9 cellular contexts compared by ENCODE assay signal in the genomic region with DNA sequence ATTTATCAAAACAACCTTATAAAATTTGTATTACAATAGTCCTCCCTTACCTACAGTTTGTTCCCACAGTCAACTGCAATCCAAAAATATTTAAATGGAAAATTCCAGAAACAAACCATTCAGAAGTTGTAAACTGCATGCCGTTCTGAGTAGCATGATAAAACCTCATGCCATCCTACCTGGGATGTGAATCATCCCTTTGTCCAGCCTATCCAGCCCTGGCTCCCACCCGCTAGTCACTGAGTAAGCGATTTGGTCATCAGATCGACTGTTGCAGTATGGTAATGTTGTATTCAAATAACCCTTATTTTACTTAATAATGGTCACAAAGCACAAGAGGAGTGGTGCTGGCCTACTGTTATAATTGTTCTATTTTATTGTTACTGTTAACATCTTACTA.
A peak's percentile ranks its signal among the peaks of the same experiment; 100 is the strongest.
DNase-seq lines count a peak whose midpoint lies in the region; ATAC-seq and TF ChIP-seq lines count a peak whose summit lies in the region.
"Had no signal": no experiment of that assay in that cellular context is flagged by ENCODE, and none has a peak within 500 bp of the region (broad histone marks: within the 10 kb centered on the region; RNA-seq: fewer than 3 reads in every experiment).

No MANE protein-coding gene starts in this region.

- H3K36me3 ChIP-seq in IMR-90 (ENCODE audit: control insufficient read depth, insufficient read depth, low read length) (no peaks in the 10 kb centered on the region), body of pancreas (replicated peaks in 1 of 2; ENCODE audit: insufficient read depth in 1 of 2, low read depth in 2 of 2) (no peaks in the 10 kb centered on the region)

- in situ Hi-C loops in ACHN (cut with HindIII; ENCODE audit: low pct_ligation_motif_present, low pct_unique_long_range_greater_than_20kb, low sequenced_read_pairs): no loop called here
- in situ Hi-C loops in IMR-90 (cut with MboI; ENCODE audit: low sequenced_read_pairs): no loop called here

- H3K23ac ChIP-seq in IMR-90 (ENCODE audit: low read depth, low read length): no peak overlapping the region

- no peak overlapping the region for H4K5ac ChIP-seq in IMR-90 (ENCODE audit: low read depth, low read length)

- no peak overlapping the region for H2BK120ac ChIP-seq in IMR-90 (ENCODE audit: low read depth, low read length)

- H2BK15ac ChIP-seq in IMR-90 (ENCODE audit: low read depth, low read length): no peak overlapping the region

- H3K4me2 ChIP-seq in IMR-90 (ENCODE audit: low read depth, low read length): no peak overlapping the region

- peak; percentile 56 for DNase-seq in ACHN
- peak; percentile 36 for DNase-seq in IMR-90
- DNase-seq in body of pancreas: no peak
- peak; percentile 74 for DNase-seq in kidney glomerular epithelial cell (lab: John Stamatoyannopoulos, UW)
- no peak for DNase-seq in coronary artery (ENCODE audit: low spot score)
- DNase-seq in midbrain (lab: John Stamatoyannopoulos, UW): no peak
- no peak for DNase-seq in NCI-H1436 treated with DMSO at 0.1 percent for 48 hours (lab: John Stamatoyannopoulos, UW)

- POLR2A ChIA-PET in IMR-90 (lab: Charles Lee; ENCODE audit: unreplicated experiment): no interaction called here

- CTCF ChIA-PET in IMR-90 (lab: Yijun Ruan, JAX): no interaction called here

- no peak overlapping the region for H4K8ac ChIP-seq in IMR-90 (ENCODE audit: low read depth in 2 of 2, low read length in 2 of 2)

- no TSS peak for BruUV-seq in IMR-90 (replicated peaks; lab: Mats Ljungman, UMichigan)

- H3K56ac ChIP-seq in IMR-90 (ENCODE audit: extremely low read depth, insufficient read depth, low read length): no peak overlapping the region

- TF ChIP-seq CTCF in IMR-90 (conservative IDR thresholded peaks at IDR 0.05; ENCODE audit: low read depth, low read length) (no peak), body of pancreas (IDR thresholded peaks at IDR 0.05) (no peak), coronary artery (IDR thresholded peaks at IDR 0.05) (no peak)

- H3K27me3 ChIP-seq in IMR-90 (ENCODE audit: control insufficient read depth, insufficient read depth, low read length): no peaks in the 10 kb centered on the region
- H3K27me3 ChIP-seq in body of pancreas: no peaks in the 10 kb centered on the region

- H3K9me3 ChIP-seq in IMR-90 (ENCODE audit: control insufficient read depth, insufficient read depth, low read length): no peaks in the 10 kb centered on the region
- H3K9me3 ChIP-seq in body of pancreas: no peaks in the 10 kb centered on the region

- H2AK5ac ChIP-seq in IMR-90 (ENCODE audit: low read depth, low read length): no peak overlapping the region

- no peaks in the 10 kb centered on the region for H4K20me1 ChIP-seq in IMR-90 (ENCODE audit: insufficient read depth, low read length)

- no peak overlapping the region for H2AK9ac ChIP-seq in IMR-90 (replicated peaks; ENCODE audit: low read depth, low read length, poor library complexity)

- H2AFZ ChIP-seq in IMR-90 (replicated peaks; ENCODE audit: low read length, poor library complexity): no peak overlapping the region

- TF ChIP-seq RAD21 in IMR-90 (IDR thresholded peaks at IDR 0.05; ENCODE audit: low read length): no peak

- H3K18ac ChIP-seq in IMR-90 (ENCODE audit: low read depth, low read length): no peak overlapping the region

- H3K4me3 ChIP-seq in IMR-90 (ENCODE audit: insufficient read depth, low read depth, low read length) (no peak overlapping the region), body of pancreas (no peak overlapping the region), coronary artery (no peak overlapping the region)

- H2BK20ac ChIP-seq in IMR-90 (ENCODE audit: low read depth, low read length): no peak overlapping the region

- ATAC-seq in IMR-90 (ENCODE audit: low read depth): no peak
- ATAC-seq in body of pancreas: no peak
- ATAC-seq in HG03108 (IDR thresholded peaks at IDR 0.05; ENCODE audit: unreplicated experiment): no peak
- ATAC-seq: activated T-helper 17 cell treated with anti-CD3 and anti-CD28 coated beads, Interleukin-2, amount 50 U/mL, for 72 hours had no signal

- TF ChIP-seq POLR2A in IMR-90 (IDR thresholded peaks at IDR 0.05; ENCODE audit: low read depth, low read length) (no peak), body of pancreas (IDR thresholded peaks at IDR 0.05) (no peak)

- no peak overlapping the region for H2BK5ac ChIP-seq in IMR-90 (ENCODE audit: low read depth, low read length, poor library complexity, severe bottlenecking)

- H3K27ac ChIP-seq in IMR-90 (ENCODE audit: insufficient read depth, low read length) (no peak overlapping the region), body of pancreas (peak overlapping the region in 3 of 4 donors; percentile 43 to 71 (median 57)), coronary artery (no peak overlapping the region)

- H3K14ac ChIP-seq in IMR-90 (replicated peaks; ENCODE audit: low read depth, low read length): no peak overlapping the region

- H3K4me1 ChIP-seq in IMR-90 (ENCODE audit: control insufficient read depth, insufficient read depth, low read length) (peaks cover 4% of the 10 kb centered on the region; the same call in 1 of the 2 replicates), body of pancreas (peaks cover 11% of the 10 kb centered on the region)

- H3K9ac ChIP-seq in IMR-90 (ENCODE audit: low read depth, low read length): no peak overlapping the region

- H3K79me1 ChIP-seq in IMR-90 (ENCODE audit: low read depth in 1 of 2, low read length in 2 of 2): peaks cover 3 to 4% of the 10 kb centered on the region in 2 experiments; a peak in 1 of 4 replicates

- H3K9me1 ChIP-seq in IMR-90 (ENCODE audit: insufficient read depth, low read length): peaks cover 5% of the 10 kb centered on the region; the same call in 1 of the 2 replicates

- H3K4ac ChIP-seq in IMR-90 (ENCODE audit: low read depth, low read length): no peak overlapping the region

- intact Hi-C loops in IMR-90 (cut with micrococcal nuclease) (no loop called here), body of pancreas (cut with DNase I) (no loop called here)

- dilution Hi-C loops in IMR-90 (cut with HindIII; ENCODE audit: low sequenced_read_pairs, unreplicated experiment): no loop called here

- no CpG with 5 or more reads among the region's 4 CpGs for WGBS in IMR-90 (ENCODE audit: extremely low coverage in 2 of 2, insufficient read length in 1 of 2), 2 experiments
- 80 to 82% methylated on average over 4 of the region's 4 CpGs for WGBS in body of pancreas, 2 donors

- H4K91ac ChIP-seq in IMR-90 (ENCODE audit: insufficient read depth, low read depth, low read length): no peak overlapping the region

TF ChIP-seq in IMR-90, 13 proteins besides CTCF, POLR2A, EP300 and RAD21:
- TF ChIP-seq RFX5 (IDR thresholded peaks at IDR 0.05; ENCODE audit: low read depth, low read length) (no peak), CHD1 (IDR thresholded peaks at IDR 0.05; ENCODE audit: low read depth, low read length) (no peak), SMC3 (IDR thresholded peaks at IDR 0.05; ENCODE audit: low read depth, low read length) (no peak), BHLHE40 (IDR thresholded peaks at IDR 0.05; ENCODE audit: low read depth, low read length) (no peak), MXI1 (IDR thresholded peaks at IDR 0.05; ENCODE audit: borderline replicate concordance, low read depth, low read length) (no peak), MAZ (IDR thresholded peaks at IDR 0.05; ENCODE audit: borderline replicate concordance, low read depth, low read length) (no peak), FOS (IDR thresholded peaks at IDR 0.05; ENCODE audit: low read depth, low read length) (no peak), NFE2L2 (IDR thresholded peaks at IDR 0.05; ENCODE audit: low read depth, low read length) (no peak)

Comparison
In these comparisons a context has a peak if more than half of its experiments do, and no peak if none do; other contexts are left out.
1. DNase-seq: peak in ACHN (single experiment), IMR-90 (single experiment) and kidney glomerular epithelial cell (single experiment); none in body of pancreas (0 of 4), coronary artery (single experiment), midbrain (single experiment) and NCI-H1436 treated with DMSO at 0.1 percent for 48 hours (single experiment).
2. H3K27ac ChIP-seq: peak in body of pancreas (3 of 4); none in IMR-90 (single experiment) and coronary artery (0 of 2).